ENCODE assay signal across 19 cellular contexts in genomic region chr1:56447732-56448276, GRCh38.
DNase-seq lines count a peak whose midpoint lies in the region; ATAC-seq and TF ChIP-seq lines count a peak whose summit lies in the region.
"Had no signal": no experiment of that assay in that cellular context is flagged by ENCODE, and none has a peak within 500 bp of the region (broad histone marks: within the 10 kb centered on the region; RNA-seq: fewer than 3 reads in every experiment).

No MANE protein-coding gene starts in this region.

- TF ChIP-seq EP300 in esophagus muscularis mucosa (IDR thresholded peaks at IDR 0.05): no peak
- TF ChIP-seq EP300 in tibial nerve (IDR thresholded peaks at IDR 0.05): peak in 1 of 2 donors; percentile 42

- H3K27ac ChIP-seq in esophagus muscularis mucosa (replicated peaks in 1 of 4): peak overlapping the region in 3 of 4 donors; percentile 57 to 78 (median 72)
- peak overlapping the region; percentile 83 for H3K27ac ChIP-seq in left ventricle myocardium inferior (replicated peaks)
- H3K27ac ChIP-seq in tibial nerve: peak overlapping the region in 3 of 4 donors; percentile 13 to 72 (median 64)

- no peak for TF ChIP-seq POLR2A in esophagus muscularis mucosa (IDR thresholded peaks at IDR 0.05; ENCODE audit: low read depth)
- TF ChIP-seq POLR2A in tibial nerve (IDR thresholded peaks at IDR 0.05): no peak

- no peak for ATAC-seq in GM21360 (IDR thresholded peaks at IDR 0.05; ENCODE audit: unreplicated experiment)
- no peak for ATAC-seq in GM18907 (IDR thresholded peaks at IDR 0.05; ENCODE audit: unreplicated experiment)
- ATAC-seq: GM23338, HCT116 had no signal

- DNase-seq in esophagus muscularis mucosa (ENCODE audit: extremely low spot score) (no peak), left ventricle myocardium inferior (no peak), renal cortical epithelial cell (ENCODE audit: low read depth) (peak; percentile 34), tibial nerve (ENCODE audit: low spot score in 2 of 2) (no peak), NCI-H226 (no peak), cerebellar cortex (ENCODE audit: low spot score) (no peak)
- DNase-seq: BE2C; CD4-positive, alpha-beta memory T cell; DMS79; KBM-7; NCI-H1436; NCI-H2029; NCI-H2171 treated with DMSO at 0.1 percent for 48 hours; NCI-H510A; NCI-H82 had no signal

- WGBS in esophagus muscularis mucosa: 84% methylated on average over 4 of the region's 4 CpGs
- 67 to 83% methylated on average over 4 of the region's 4 CpGs for WGBS in tibial nerve, 2 donors

- no peaks in the 10 kb centered on the region for H3K9me3 ChIP-seq in esophagus muscularis mucosa
- no peaks in the 10 kb centered on the region for H3K9me3 ChIP-seq in left ventricle myocardium inferior (replicated peaks)
- no peaks in the 10 kb centered on the region for H3K9me3 ChIP-seq in tibial nerve
- H3K9me3 ChIP-seq: BE2C had no signal

- intact Hi-C loops in esophagus muscularis mucosa (cut with DNase I) (no loop called here), left ventricle myocardium inferior (cut with micrococcal nuclease) (no loop called here)

- TF ChIP-seq CTCF in esophagus muscularis mucosa (IDR thresholded peaks at IDR 0.05) (no peak), left ventricle myocardium inferior (IDR thresholded peaks at IDR 0.05; ENCODE audit: borderline replicate concordance) (no peak), tibial nerve (IDR thresholded peaks at IDR 0.05) (no peak)

- no peaks in the 10 kb centered on the region for H3K36me3 ChIP-seq in esophagus muscularis mucosa
- no peaks in the 10 kb centered on the region for H3K36me3 ChIP-seq in left ventricle myocardium inferior
- H3K36me3 ChIP-seq in tibial nerve: no peaks in the 10 kb centered on the region
- H3K36me3 ChIP-seq: BE2C had no signal

- no peak overlapping the region for H3K4me3 ChIP-seq in esophagus muscularis mucosa
- no peak overlapping the region for H3K4me3 ChIP-seq in left ventricle myocardium inferior
- H3K4me3 ChIP-seq in tibial nerve: no peak overlapping the region
- H3K4me3 ChIP-seq: GM23338 had no signal

- peaks cover 34 to 66% (median 58%) of the 10 kb centered on the region in 4 donors for H3K4me1 ChIP-seq in esophagus muscularis mucosa
- peaks cover 58% of the 10 kb centered on the region for H3K4me1 ChIP-seq in left ventricle myocardium inferior
- peaks cover 0 to 58% (median 17%) of the 10 kb centered on the region in 4 donors for H3K4me1 ChIP-seq in tibial nerve
- H3K4me1 ChIP-seq: BE2C had no signal

- H3K27me3 ChIP-seq in esophagus muscularis mucosa (no peaks in the 10 kb centered on the region), left ventricle myocardium inferior (ENCODE audit: low read depth) (no peaks in the 10 kb centered on the region), tibial nerve (no peaks in the 10 kb centered on the region)
- H3K27me3 ChIP-seq: BE2C had no signal
